Comparison of ENCODE assay signal across 1 cellular context in genomic region chr14:105503918-105504692, GRCh38.
TF ChIP-seq lines count a peak whose summit lies in the region.

No MANE protein-coding gene starts in this region.

TF ChIP-seq in HepG2, 621 proteins besides CTCF, POLR2A, EP300 and RAD21 (continued from another document and continues in another):
- TF ChIP-seq ZBTB26 (CRISPR knock-in tag; IDR thresholded peaks at IDR 0.05; ENCODE audit: borderline replicate concordance) = no peak
- no peak for TF ChIP-seq REST (IDR thresholded peaks at IDR 0.05; ENCODE audit: borderline replicate concordance in 1 of 2, low read depth in 1 of 2, low read length in 2 of 2)
- TF ChIP-seq ZFP90 (CRISPR knock-in tag; IDR thresholded peaks at IDR 0.05; ENCODE audit: borderline replicate concordance) = no peak
- TF ChIP-seq FOXO1 (CRISPR knock-in tag; IDR thresholded peaks at IDR 0.05) = 0 out of 2 replicates have a peak, but pooled peaks have one; percentile 12
- TF ChIP-seq ATF1 (CRISPR knock-in tag; IDR thresholded peaks at IDR 0.05) = no peak
- 0 out of 2 replicates have a peak, but pooled peaks have one; percentile 30 for TF ChIP-seq RFXAP (CRISPR knock-in tag; IDR thresholded peaks at IDR 0.05; ENCODE audit: borderline replicate concordance)
- TF ChIP-seq ZNF546 (CRISPR knock-in tag; conservative IDR thresholded peaks at IDR 0.05) = no peak; the same call in 1 of the 2 replicates
- TF ChIP-seq ERF (CRISPR knock-in tag; IDR thresholded peaks at IDR 0.05) = peak; percentile 22; the same call in 1 of the 2 replicates
- TF ChIP-seq SMYD3 (CRISPR knock-in tag; IDR thresholded peaks at IDR 0.05) = no peak
- TF ChIP-seq ZNF569 (CRISPR knock-in tag; IDR thresholded peaks at IDR 0.05; ENCODE audit: borderline replicate concordance) = no peak
- no peak for TF ChIP-seq MTERF4 (CRISPR knock-in tag; IDR thresholded peaks at IDR 0.05)
- TF ChIP-seq IRF9 (CRISPR knock-in tag; IDR thresholded peaks at IDR 0.05; ENCODE audit: borderline replicate concordance) = no peak
- TF ChIP-seq SOX5 (CRISPR knock-in tag; IDR thresholded peaks at IDR 0.05; ENCODE audit: borderline replicate concordance) = no peak
- no peak for TF ChIP-seq MLX (CRISPR knock-in tag; IDR thresholded peaks at IDR 0.05)
- no peak for TF ChIP-seq CEBPZ (IDR thresholded peaks at IDR 0.05; ENCODE audit: low read length)
- TF ChIP-seq MEF2D (CRISPR knock-in tag; IDR thresholded peaks at IDR 0.05) = no peak; the same call in 1 of the 2 replicates
- TF ChIP-seq ZFP36L1 (CRISPR knock-in tag; IDR thresholded peaks at IDR 0.05) = no peak
- TF ChIP-seq ZC3H4 (CRISPR knock-in tag; IDR thresholded peaks at IDR 0.05; ENCODE audit: borderline replicate concordance) = no peak
- TF ChIP-seq GMEB2 (CRISPR knock-in tag; IDR thresholded peaks at IDR 0.05; ENCODE audit: low read depth) = no peak
- TF ChIP-seq NFIB (CRISPR knock-in tag; IDR thresholded peaks at IDR 0.05; ENCODE audit: borderline replicate concordance) = no peak
- no peak for TF ChIP-seq PHF21A (CRISPR knock-in tag; IDR thresholded peaks at IDR 0.05)
- TF ChIP-seq TOE1 (CRISPR knock-in tag; IDR thresholded peaks at IDR 0.05) = no peak
- TF ChIP-seq PHF8 (CRISPR knock-in tag; IDR thresholded peaks at IDR 0.05) = no peak
- no peak for TF ChIP-seq PAX8 (CRISPR knock-in tag; IDR thresholded peaks at IDR 0.05; ENCODE audit: borderline replicate concordance)
- 0 out of 2 replicates have a peak, but pooled peaks have one; percentile 36 for TF ChIP-seq ZNF124 (CRISPR knock-in tag; IDR thresholded peaks at IDR 0.05)
- TF ChIP-seq TFE3 (CRISPR knock-in tag; IDR thresholded peaks at IDR 0.05) = no peak
- TF ChIP-seq ZNF430 (CRISPR knock-in tag; IDR thresholded peaks at IDR 0.05) = no peak
- TF ChIP-seq IKZF4 (CRISPR knock-in tag; IDR thresholded peaks at IDR 0.05; ENCODE audit: borderline replicate concordance, low read depth, not compliant biosample characterization) = no peak
- TF ChIP-seq ZNF598 (CRISPR knock-in tag; IDR thresholded peaks at IDR 0.05; ENCODE audit: borderline replicate concordance) = no peak
- no peak for TF ChIP-seq GPBP1L1 (CRISPR knock-in tag; IDR thresholded peaks at IDR 0.05)
- TF ChIP-seq ZNF766 (CRISPR knock-in tag; IDR thresholded peaks at IDR 0.05; ENCODE audit: borderline replicate concordance) = no peak
- TF ChIP-seq GZF1 (CRISPR knock-in tag; IDR thresholded peaks at IDR 0.05) = no peak
- TF ChIP-seq NFRKB (IDR thresholded peaks at IDR 0.05) = no peak
- no peak for TF ChIP-seq TEF (CRISPR knock-in tag; IDR thresholded peaks at IDR 0.05)
- TF ChIP-seq ZNF513 (CRISPR knock-in tag; conservative IDR thresholded peaks at IDR 0.05) = no peak
- TF ChIP-seq ZBTB25 (CRISPR knock-in tag; IDR thresholded peaks at IDR 0.05) = no peak
- no peak for TF ChIP-seq FOSL2 (CRISPR knock-in tag; IDR thresholded peaks at IDR 0.05)
- no peak for TF ChIP-seq ZNF652 (CRISPR knock-in tag; IDR thresholded peaks at IDR 0.05; ENCODE audit: borderline replicate concordance, low read depth)
- no peak for TF ChIP-seq ZNF703 (CRISPR knock-in tag; IDR thresholded peaks at IDR 0.05; ENCODE audit: borderline replicate concordance)
- peak; percentile 77; the same call in 1 of the 2 replicates for TF ChIP-seq SPEN (CRISPR knock-in tag; IDR thresholded peaks at IDR 0.05; ENCODE audit: low read depth)
